In genomic region chr17:40106760-40107265, GRCh38 we compare ENCODE assay signal across 2 cellular contexts.
TF ChIP-seq lines count a peak whose summit lies in the region.

No MANE protein-coding gene starts in this region.

TF ChIP-seq in GM23338, 12 proteins besides CTCF, POLR2A, EP300 and RAD21 (continued from another document):
- TF ChIP-seq EZH2 (IDR thresholded peaks at IDR 0.05; ENCODE audit: low read depth, unreplicated experiment) (no peak), CREB1 (CRISPR knock-in tag; IDR thresholded peaks at IDR 0.05; ENCODE audit: low read depth) (no peak), STAT1 (IDR thresholded peaks at IDR 0.05; ENCODE audit: unreplicated experiment) (no peak), JUNB (IDR thresholded peaks at IDR 0.05; ENCODE audit: unreplicated experiment) (no peak), EZH2phosphoT487 (IDR thresholded peaks at IDR 0.05; ENCODE audit: unreplicated experiment) (no peak)
- TF ChIP-seq, protein P1, sequence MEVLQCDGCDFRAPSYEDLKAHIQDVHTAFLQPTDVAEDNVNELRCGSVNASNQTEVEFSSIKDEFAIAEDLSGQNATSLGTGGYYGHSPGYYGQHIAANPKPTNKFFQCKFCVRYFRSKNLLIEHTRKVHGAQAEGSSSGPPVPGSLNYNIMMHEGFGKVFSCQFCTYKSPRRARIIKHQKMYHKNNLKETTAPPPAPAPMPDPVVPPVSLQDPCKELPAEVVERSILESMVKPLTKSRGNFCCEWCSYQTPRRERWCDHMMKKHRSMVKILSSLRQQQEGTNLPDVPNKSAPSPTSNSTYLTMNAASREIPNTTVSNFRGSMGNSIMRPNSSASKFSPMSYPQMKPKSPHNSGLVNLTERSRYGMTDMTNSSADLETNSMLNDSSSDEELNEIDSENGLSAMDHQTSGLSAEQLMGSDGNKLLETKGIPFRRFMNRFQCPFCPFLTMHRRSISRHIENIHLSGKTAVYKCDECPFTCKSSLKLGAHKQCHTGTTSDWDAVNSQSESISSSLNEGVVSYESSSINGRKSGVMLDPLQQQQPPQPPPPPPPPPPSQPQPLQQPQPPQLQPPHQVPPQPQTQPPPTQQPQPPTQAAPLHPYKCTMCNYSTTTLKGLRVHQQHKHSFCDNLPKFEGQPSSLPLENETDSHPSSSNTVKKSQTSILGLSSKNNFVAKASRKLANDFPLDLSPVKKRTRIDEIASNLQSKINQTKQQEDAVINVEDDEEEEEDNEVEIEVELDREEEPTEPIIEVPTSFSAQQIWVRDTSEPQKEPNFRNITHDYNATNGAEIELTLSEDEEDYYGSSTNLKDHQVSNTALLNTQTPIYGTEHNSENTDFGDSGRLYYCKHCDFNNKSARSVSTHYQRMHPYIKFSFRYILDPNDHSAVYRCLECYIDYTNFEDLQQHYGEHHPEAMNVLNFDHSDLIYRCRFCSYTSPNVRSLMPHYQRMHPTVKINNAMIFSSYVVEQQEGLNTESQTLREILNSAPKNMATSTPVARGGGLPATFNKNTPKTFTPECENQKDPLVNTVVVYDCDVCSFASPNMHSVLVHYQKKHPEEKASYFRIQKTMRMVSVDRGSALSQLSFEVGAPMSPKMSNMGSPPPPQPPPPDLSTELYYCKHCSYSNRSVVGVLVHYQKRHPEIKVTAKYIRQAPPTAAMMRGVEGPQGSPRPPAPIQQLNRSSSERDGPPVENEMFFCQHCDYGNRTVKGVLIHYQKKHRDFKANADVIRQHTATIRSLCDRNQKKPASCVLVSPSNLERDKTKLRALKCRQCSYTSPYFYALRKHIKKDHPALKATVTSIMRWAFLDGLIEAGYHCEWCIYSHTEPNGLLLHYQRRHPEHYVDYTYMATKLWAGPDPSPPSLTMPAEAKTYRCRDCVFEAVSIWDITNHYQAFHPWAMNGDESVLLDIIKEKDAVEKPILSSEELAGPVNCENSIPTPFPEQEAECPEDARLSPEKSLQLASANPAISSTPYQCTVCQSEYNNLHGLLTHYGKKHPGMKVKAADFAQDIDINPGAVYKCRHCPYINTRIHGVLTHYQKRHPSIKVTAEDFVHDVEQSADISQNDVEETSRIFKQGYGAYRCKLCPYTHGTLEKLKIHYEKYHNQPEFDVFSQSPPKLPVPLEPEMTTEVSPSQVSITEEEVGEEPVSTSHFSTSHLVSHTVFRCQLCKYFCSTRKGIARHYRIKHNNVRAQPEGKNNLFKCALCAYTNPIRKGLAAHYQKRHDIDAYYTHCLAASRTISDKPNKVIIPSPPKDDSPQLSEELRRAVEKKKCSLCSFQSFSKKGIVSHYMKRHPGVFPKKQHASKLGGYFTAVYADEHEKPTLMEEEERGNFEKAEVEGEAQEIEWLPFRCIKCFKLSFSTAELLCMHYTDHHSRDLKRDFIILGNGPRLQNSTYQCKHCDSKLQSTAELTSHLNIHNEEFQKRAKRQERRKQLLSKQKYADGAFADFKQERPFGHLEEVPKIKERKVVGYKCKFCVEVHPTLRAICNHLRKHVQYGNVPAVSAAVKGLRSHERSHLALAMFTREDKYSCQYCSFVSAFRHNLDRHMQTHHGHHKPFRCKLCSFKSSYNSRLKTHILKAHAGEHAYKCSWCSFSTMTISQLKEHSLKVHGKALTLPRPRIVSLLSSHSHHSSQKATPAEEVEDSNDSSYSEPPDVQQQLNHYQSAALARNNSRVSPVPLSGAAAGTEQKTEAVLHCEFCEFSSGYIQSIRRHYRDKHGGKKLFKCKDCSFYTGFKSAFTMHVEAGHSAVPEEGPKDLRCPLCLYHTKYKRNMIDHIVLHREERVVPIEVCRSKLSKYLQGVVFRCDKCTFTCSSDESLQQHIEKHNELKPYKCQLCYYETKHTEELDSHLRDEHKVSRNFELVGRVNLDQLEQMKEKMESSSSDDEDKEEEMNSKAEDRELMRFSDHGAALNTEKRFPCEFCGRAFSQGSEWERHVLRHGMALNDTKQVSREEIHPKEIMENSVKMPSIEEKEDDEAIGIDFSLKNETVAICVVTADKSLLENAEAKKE (CRISPR knock-in tag; IDR thresholded peaks at IDR 0.05) = no peak

TF ChIP-seq in liver, 16 proteins besides CTCF, POLR2A, EP300 and RAD21 (continued from another document):
- no peak for TF ChIP-seq ZBTB33 (IDR thresholded peaks at IDR 0.05)
- TF ChIP-seq YY1 (IDR thresholded peaks at IDR 0.05) = no peak
- no peak for TF ChIP-seq ATF3 (IDR thresholded peaks at IDR 0.05)
- TF ChIP-seq, protein P2, sequence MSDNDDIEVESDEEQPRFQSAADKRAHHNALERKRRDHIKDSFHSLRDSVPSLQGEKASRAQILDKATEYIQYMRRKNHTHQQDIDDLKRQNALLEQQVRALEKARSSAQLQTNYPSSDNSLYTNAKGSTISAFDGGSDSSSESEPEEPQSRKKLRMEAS (IDR thresholded peaks at IDR 0.05) = no peak
- TF ChIP-seq HNF4G (IDR thresholded peaks at IDR 0.05) = no peak
- no peak for TF ChIP-seq REST (IDR thresholded peaks at IDR 0.05)
- no peak for TF ChIP-seq JUND (IDR thresholded peaks at IDR 0.05)
- TF ChIP-seq SP1 (IDR thresholded peaks at IDR 0.05) = no peak
- no peak for TF ChIP-seq RXRA (IDR thresholded peaks at IDR 0.05)
- no peak for TF ChIP-seq NR2F2 (IDR thresholded peaks at IDR 0.05)
- TF ChIP-seq GABPA (IDR thresholded peaks at IDR 0.05 in 1 of 2, conservative IDR thresholded peaks at IDR 0.05 in 1 of 2) = no peak
- no peak for TF ChIP-seq FOXA2 (IDR thresholded peaks at IDR 0.05)
- no peak for TF ChIP-seq FOXA1 (IDR thresholded peaks at IDR 0.05)
- TF ChIP-seq EGR1 (IDR thresholded peaks at IDR 0.05; ENCODE audit: low read depth in 2 of 2) = no peak
